In genomic region chr3:24953060-24953771, GRCh38 we compare ENCODE assay signal across 21 cellular contexts.
A peak's percentile ranks its signal among the peaks of the same experiment; 100 is the strongest.
DNase-seq lines count a peak whose midpoint lies in the region; ATAC-seq, FAIRE-seq and TF ChIP-seq lines count a peak whose summit lies in the region.
"Had no signal": no experiment of that assay in that cellular context is flagged by ENCODE, and none has a peak within 500 bp of the region (broad histone marks: within the 10 kb centered on the region; RNA-seq: fewer than 3 reads in every experiment).

No MANE protein-coding gene starts in this region.

- no peak for TF ChIP-seq CTCF in K562 (IDR thresholded peaks at IDR 0.05 in 2 of 3, conservative IDR thresholded peaks at IDR 0.05 in 1 of 3; ENCODE audit: insufficient read depth in 2 of 3, low read depth in 1 of 3, low read length in 3 of 3)

- H3K4me1 ChIP-seq in K562 (replicated peaks in 1 of 2; ENCODE audit: control insufficient read depth in 2 of 2, insufficient read depth in 2 of 2, low read length in 2 of 2): no peaks in the 10 kb centered on the region
- H3K4me1 ChIP-seq in mesendoderm (ENCODE audit: control insufficient read depth, low read depth, low read length): no peaks in the 10 kb centered on the region
- H3K4me1 ChIP-seq: A549 had no signal

- H4K5ac ChIP-seq in mesendoderm (ENCODE audit: low read length): no peak overlapping the region

- no peak overlapping the region for H3K9ac ChIP-seq in K562 (ENCODE audit: insufficient read depth in 1 of 2, low read depth in 2 of 2, low read length in 2 of 2)
- no peak overlapping the region for H3K9ac ChIP-seq in mesendoderm (ENCODE audit: low read length)

- H4K8ac ChIP-seq in mesendoderm (ENCODE audit: low read depth, low read length): no peak overlapping the region

- peak; percentile 1 for DNase-seq in DMS79 treated with DMSO at 0.1 percent for 48 hours (lab: John Stamatoyannopoulos, UW)
- DNase-seq in DMS79 (lab: John Stamatoyannopoulos, UW): no peak
- DNase-seq in K562 (ENCODE audit: extremely low read depth in 1 of 4, low spot score in 3 of 4): no peak
- DNase-seq in mesendoderm: peak; percentile 22
- DNase-seq in putamen (ENCODE audit: low spot score): peak; percentile 80
- no peak for DNase-seq in stimulated activated naive CD4-positive, alpha-beta T cell treated with Interleukin-2 at 50 U/mL for 16 hours (lab: John Stamatoyannopoulos, UW)
- DNase-seq in left colon: no peak
- DNase-seq: AML-193; CD4-positive, alpha-beta T cell; DMS153; DND-41; EL; HFFc6; IMR-90 had no signal

- no peak overlapping the region for H3K4me2 ChIP-seq in K562 (ENCODE audit: insufficient read depth, low read length)
- no peak overlapping the region for H3K4me2 ChIP-seq in mesendoderm (ENCODE audit: low read length)
- H3K4me2 ChIP-seq: A549, GM23338 had no signal

- no peaks in the 10 kb centered on the region for H3K36me3 ChIP-seq in K562 (ENCODE audit: control insufficient read depth, insufficient read depth, low read length)
- no peaks in the 10 kb centered on the region for H3K36me3 ChIP-seq in mesendoderm (ENCODE audit: control insufficient read depth, insufficient read depth, low read length)

- H2BK120ac ChIP-seq in mesendoderm (ENCODE audit: low read depth, low read length): no peak overlapping the region

- WGBS in K562 (ENCODE audit: insufficient coverage, low coverage, missing lambda C conversion rate): 3% methylated on average over 5 of the region's 5 CpGs
- no CpG with 5 or more reads among the region's 5 CpGs for WGBS in mesendoderm (ENCODE audit: extremely low coverage, insufficient coverage, low lambda C conversion rate)

- CTCF ChIA-PET in K562 (lab: Yijun Ruan, JAX; ENCODE audit: low intra/inter-chr PET ratio): no interaction called here

- H3K4ac ChIP-seq in mesendoderm (ENCODE audit: low read depth, low read length): no peak overlapping the region

- no peaks in the 10 kb centered on the region for H3K9me1 ChIP-seq in K562 (ENCODE audit: control insufficient read depth, insufficient read depth, low read length)

- no peak overlapping the region for H2BK5ac ChIP-seq in mesendoderm (ENCODE audit: low read length)

- H3K4me3 ChIP-seq in K562 (no peak overlapping the region), mesendoderm (ENCODE audit: low read length) (no peak overlapping the region)
- H3K4me3 ChIP-seq: A549, GM12878, GM23338 had no signal

- H3K9me3 ChIP-seq in K562 (replicated peaks; ENCODE audit: control insufficient read depth, insufficient read depth, low read depth, low read length): no peaks in the 10 kb centered on the region
- H3K9me3 ChIP-seq: A549 had no signal

- in situ Hi-C loops in K562 (cut with MboI): no loop called here

- POLR2A ChIA-PET in K562 (lab: Yijun Ruan, JAX): no interaction called here

- FAIRE-seq in K562 (lab: Jason Lieb, UNC): no peak
- FAIRE-seq: A549, GM12878, HTR-8/SVneo had no signal

- no peaks in the 10 kb centered on the region for H4K20me1 ChIP-seq in K562 (replicated peaks; ENCODE audit: control insufficient read depth, insufficient read depth, low read length)

- intact Hi-C loops in K562 (cut with micrococcal nuclease) (no loop called here), left colon (cut with DNase I, micrococcal nuclease) (no loop called here)

- TF ChIP-seq EP300 in K562 (IDR thresholded peaks at IDR 0.05; ENCODE audit: low read length): no peak

- no peak for TF ChIP-seq RAD21 in K562 (CRISPR knock-in tag; conservative IDR thresholded peaks at IDR 0.05 in 1 of 2, IDR thresholded peaks at IDR 0.05 in 1 of 2)

- H3K27ac ChIP-seq in K562 (ENCODE audit: extremely low read depth, low read depth, low read length): no peak overlapping the region
- H3K27ac ChIP-seq in mesendoderm (ENCODE audit: low read depth, low read length): no peak overlapping the region
- H3K27ac ChIP-seq: 22Rv1, A549, C4-2B had no signal

- no peaks in the 10 kb centered on the region for H3K27me3 ChIP-seq in K562 (ENCODE audit: control insufficient read depth in 2 of 2, insufficient read depth in 2 of 2, low read length in 2 of 2)
- peaks cover 20% of the 10 kb centered on the region for H3K27me3 ChIP-seq in mesendoderm (ENCODE audit: insufficient read depth, low read length, poor library complexity)

- no peak for TF ChIP-seq POLR2A in K562 (conservative IDR thresholded peaks at IDR 0.05)

- H2BK15ac ChIP-seq in mesendoderm (replicated peaks; ENCODE audit: low read depth): no peak overlapping the region

- ATAC-seq in K562 (no peak), left colon (no peak)
- ATAC-seq: A549, GM12878, HCT116 had no signal

- no peak overlapping the region for H2AFZ ChIP-seq in K562 (ENCODE audit: low read depth, low read length)
- H2AFZ ChIP-seq: GM23338 had no signal

- H3K18ac ChIP-seq in mesendoderm (ENCODE audit: low read length): no peak overlapping the region

- no peak overlapping the region for H3K23ac ChIP-seq in mesendoderm (ENCODE audit: low read length)

- no peaks in the 10 kb centered on the region for H3K79me2 ChIP-seq in K562 (ENCODE audit: control insufficient read depth, insufficient read depth, low read length)
- H3K79me2 ChIP-seq in mesendoderm (ENCODE audit: control insufficient read depth, insufficient read depth, low read length): no peaks in the 10 kb centered on the region

- BruUV-seq in K562 (replicated peaks; lab: Mats Ljungman, UMichigan): no TSS peak

- no peak overlapping the region for H3K56ac ChIP-seq in mesendoderm (ENCODE audit: low read length)

- H3K79me1 ChIP-seq in mesendoderm (ENCODE audit: low read length): no peaks in the 10 kb centered on the region

- no peak overlapping the region for H2AK5ac ChIP-seq in mesendoderm (ENCODE audit: low read length)

TF ChIP-seq in K562, 482 proteins besides CTCF, POLR2A, EP300 and RAD21:
- no peak for TF ChIP-seq NR1H2 (CRISPR knock-in tag; IDR thresholded peaks at IDR 0.05)
- no peak for TF ChIP-seq ZNF133 (CRISPR knock-in tag; IDR thresholded peaks at IDR 0.05)
- TF ChIP-seq NFIC (IDR thresholded peaks at IDR 0.05): peak; percentile 26; the same call in 1 of the 2 replicates
- TF ChIP-seq DPF2 (IDR thresholded peaks at IDR 0.05): no peak
- no peak for TF ChIP-seq ETS1 (conservative IDR thresholded peaks at IDR 0.05; ENCODE audit: control insufficient read depth, low read depth, low read length)

Comparison
In these comparisons a context has a peak if more than half of its experiments do, and no peak if none do; other contexts are left out.
1. DNase-seq: peak in DMS79 treated with DMSO at 0.1 percent for 48 hours (single experiment), mesendoderm (single experiment) and putamen (single experiment); none in DMS79 (single experiment), K562 (0 of 4), stimulated activated naive CD4-positive, alpha-beta T cell treated with Interleukin-2 at 50 U/mL for 16 hours (single experiment) and left colon (0 of 2).